8 cellular contexts compared by ENCODE assay signal in the genomic region with DNA sequence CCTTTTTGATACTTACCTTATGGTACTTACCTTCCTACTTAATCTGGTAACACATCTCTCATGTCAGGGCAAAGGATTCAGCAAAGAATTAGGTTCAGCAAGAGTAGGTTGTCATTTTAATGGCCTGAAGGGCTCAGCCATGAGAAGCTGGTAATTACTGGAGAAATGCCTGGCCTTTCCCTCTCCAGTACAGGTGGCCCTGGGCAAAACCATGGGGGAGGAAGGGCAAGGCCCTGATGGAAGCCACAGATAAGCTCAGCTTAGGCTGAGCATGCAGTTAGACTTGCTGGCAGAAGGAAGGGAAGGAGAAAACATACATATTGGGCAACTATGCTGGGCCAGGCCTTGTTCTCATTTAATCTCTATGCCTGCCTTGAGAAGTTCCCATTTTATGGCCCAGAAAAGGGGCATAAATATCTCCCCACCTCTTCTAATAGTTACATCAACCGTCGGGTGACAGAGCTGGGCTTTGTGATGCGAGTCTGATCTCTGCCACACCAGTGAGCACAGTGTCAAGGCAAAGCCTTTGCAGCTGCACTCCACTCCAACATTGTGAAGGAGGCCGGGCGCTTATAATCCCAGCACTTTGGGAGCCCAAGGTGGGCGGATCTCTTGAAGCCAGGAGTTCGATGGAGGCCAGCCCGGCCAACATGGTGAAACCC. TPM values are rescaled to one million over a fixed set of nuclear protein-coding genes. Genes with fewer than 3 reads are reported as not detected.
DNase-seq lines count a peak whose midpoint lies in the region; ATAC-seq and TF ChIP-seq lines count a peak whose summit lies in the region.

No MANE protein-coding gene starts in this region.

- peak overlapping the region in 5 of 8 donors; percentile 36 to 69 (median 43) for H3K27ac Mint-ChIP-seq in CD8-positive, alpha-beta memory T cell
- peak overlapping the region; percentile 8 for H3K27ac Mint-ChIP-seq in neural crest cell (ENCODE audit: unreplicated experiment)

- no peaks in the 10 kb centered on the region for H3K9me3 Mint-ChIP-seq in CD8-positive, alpha-beta memory T cell
- no peaks in the 10 kb centered on the region for H3K9me3 Mint-ChIP-seq in neural crest cell

- H3K4me3 Mint-ChIP-seq in CD8-positive, alpha-beta memory T cell = no peak overlapping the region
- no peak overlapping the region for H3K4me3 Mint-ChIP-seq in neural crest cell

- CTCF ChIA-PET in CD8-positive, alpha-beta memory T cell (lab: Charles Lee) = interaction anchor here (0.9 kb wide), 1 partner anchor 189 kb away, joined by 3 read pairs; no protein-coding TSS in a partner anchor

- POLR2A ChIA-PET in CD8-positive, alpha-beta memory T cell (lab: Charles Lee) = interaction anchor here (1.0 kb wide), 1 partner anchor 19 kb away, joined by 3 read pairs; a partner anchor contains a TSS

- ATAC-seq in GM18505 (IDR thresholded peaks at IDR 0.05; ENCODE audit: unreplicated experiment) (no peak), HG02798 (IDR thresholded peaks at IDR 0.05; ENCODE audit: poor library complexity, unreplicated experiment) (no peak), Right ventricle myocardium inferior (no peak)

- H3K9me3 ChIP-seq in CD8-positive, alpha-beta memory T cell (ENCODE audit: low read length) = no peaks in the 10 kb centered on the region
- H3K9me3 ChIP-seq in breast epithelium = no peaks in the 10 kb centered on the region

- TF ChIP-seq CTCF in NB4 (IDR thresholded peaks at IDR 0.05; ENCODE audit: low read depth, low read length) (no peak), breast epithelium (IDR thresholded peaks at IDR 0.05) (no peak), neural crest cell (conservative IDR thresholded peaks at IDR 0.05) (no peak)

- H3K4me1 ChIP-seq in CD8-positive, alpha-beta memory T cell (ENCODE audit: insufficient read depth, low read length) = no peaks in the 10 kb centered on the region
- peaks cover 0 to 13% of the 10 kb centered on the region in 2 donors for H3K4me1 ChIP-seq in breast epithelium

- no peak overlapping the region for H3K4me3 ChIP-seq in CD8-positive, alpha-beta memory T cell (ENCODE audit: low read length)
- H3K4me3 ChIP-seq in NB4 (ENCODE audit: low read depth, low read length) = no peak overlapping the region
- H3K4me3 ChIP-seq in breast epithelium = no peak overlapping the region

- DNase-seq in CD8-positive, alpha-beta memory T cell = no peak
- DNase-seq in NB4 (ENCODE audit: low read depth) (peak; percentile 73), breast epithelium (ENCODE audit: low spot score in 2 of 2) (no peak), neural crest cell (ENCODE audit: low read depth, low spot score) (no peak), NCI-H345 treated with DMSO at 0.1 percent for 48 hours (lab: John Stamatoyannopoulos, UW; ENCODE audit: unreplicated experiment) (no peak), Right ventricle myocardium inferior (ENCODE audit: missing footprints) (no peak)

- no peaks in the 10 kb centered on the region for H3K27me3 Mint-ChIP-seq in CD8-positive, alpha-beta memory T cell
- H3K27me3 Mint-ChIP-seq in neural crest cell (ENCODE audit: low read depth) = no peaks in the 10 kb centered on the region

- intact Hi-C loops in breast epithelium (cut with DNase I; ENCODE audit: low total_unique reads) = no loop called here
- intact Hi-C loops in Right ventricle myocardium inferior (cut with DNase I) = no loop called here

- H3K36me3 ChIP-seq in CD8-positive, alpha-beta memory T cell (ENCODE audit: insufficient read depth, low read length) = peaks cover 8% of the 10 kb centered on the region
- no peaks in the 10 kb centered on the region for H3K36me3 ChIP-seq in breast epithelium

- peaks cover 0 to 15% (median 3%) of the 10 kb centered on the region in 3 donors for H3K4me1 Mint-ChIP-seq in CD8-positive, alpha-beta memory T cell
- peaks cover 17% of the 10 kb centered on the region for H3K4me1 Mint-ChIP-seq in neural crest cell

- no peak overlapping the region for H3K27ac ChIP-seq in CD8-positive, alpha-beta memory T cell (ENCODE audit: low read depth, low read length)
- peak overlapping the region; percentile 67 to 83 for H3K27ac ChIP-seq in breast epithelium

- no peak for TF ChIP-seq POLR2A in NB4 (IDR thresholded peaks at IDR 0.05; ENCODE audit: extremely low read depth, insufficient read length)
- no peak for TF ChIP-seq POLR2A in breast epithelium (IDR thresholded peaks at IDR 0.05)
- no peak for TF ChIP-seq POLR2A in GM18505 (IDR thresholded peaks at IDR 0.05; ENCODE audit: borderline replicate concordance, extremely low read depth, insufficient read depth, insufficient read length)

- H3K36me3 Mint-ChIP-seq in CD8-positive, alpha-beta memory T cell = peaks cover 5 to 73% (median 10%) of the 10 kb centered on the region in 3 donors
- H3K36me3 Mint-ChIP-seq in neural crest cell (ENCODE audit: low read depth) = no peaks in the 10 kb centered on the region

- no peaks in the 10 kb centered on the region for H3K27me3 ChIP-seq in CD8-positive, alpha-beta memory T cell (ENCODE audit: insufficient read depth, low read length, poor library complexity, severe bottlenecking)
- H3K27me3 ChIP-seq in breast epithelium = no peaks in the 10 kb centered on the region

RNA-seq across cellular contexts. Expression of a gene that starts 18.7 kb away (rescaled TPM):
- 10 to 100 TPM; 12.6 to 14.2 TPM for total RNA-seq in CD8-positive, alpha-beta memory T cell
- polyA plus RNA-seq in CD8-positive, alpha-beta memory T cell = 12.9 TPM
- total RNA-seq in breast epithelium = 10 to 100 TPM; 28.4 to 74.1 (median 34.7) TPM
- 12.1 and 12.9 TPM in 2 replicates for total RNA-seq in neural crest cell
- total RNA-seq in Right ventricle myocardium inferior = 7.5 TPM

RNA-seq across cellular contexts. Expression of a gene that starts 18.9 kb away (rescaled TPM):
- total RNA-seq in CD8-positive, alpha-beta memory T cell = 10 to 100 TPM; 39.6 to 41.2 TPM
- 8.2 TPM for polyA plus RNA-seq in CD8-positive, alpha-beta memory T cell
- total RNA-seq in breast epithelium (10 to 100 TPM; 67.2 to 70.8 (median 68.8) TPM), neural crest cell (26.9 and 28.0 TPM in 2 replicates), Right ventricle myocardium inferior (30.4 TPM)
